Comparison of ENCODE assay signal across 10 cellular contexts in genomic region chr4:54547299-54548097, GRCh38.
DNase-seq lines count a peak whose midpoint lies in the region; ATAC-seq lines count a peak whose summit lies in the region.
"Had no signal": no experiment of that assay in that cellular context is flagged by ENCODE, and none has a peak within 500 bp of the region (broad histone marks: within the 10 kb centered on the region; RNA-seq: fewer than 3 reads in every experiment).

No MANE protein-coding gene starts in this region.

- H3K36me3 ChIP-seq in mucosa of stomach (ENCODE audit: control insufficient read depth, insufficient read depth, low read length), result no peaks in the 10 kb centered on the region
- H3K36me3 ChIP-seq: esophagus muscularis mucosa, neutrophil had no signal

- ATAC-seq in GM19324 (IDR thresholded peaks at IDR 0.05; ENCODE audit: low FRiP score, unreplicated experiment) (peak; percentile 53), HG02852 (IDR thresholded peaks at IDR 0.05; ENCODE audit: unreplicated experiment) (peak; percentile 62), GM18868 (IDR thresholded peaks at IDR 0.05; ENCODE audit: unreplicated experiment) (no peak)

- peak overlapping the region; percentile 53 for H3K9ac ChIP-seq in mucosa of stomach (ENCODE audit: low read length)

- H3K9me3 ChIP-seq in mucosa of stomach (ENCODE audit: control insufficient read depth, low read length), result no peaks in the 10 kb centered on the region
- H3K9me3 ChIP-seq: esophagus muscularis mucosa, neutrophil had no signal

- DNase-seq in NCI-H774 (lab: John Stamatoyannopoulos, UW) (peak; percentile 47), OCI-M1 (lab: John Stamatoyannopoulos, UW) (no peak), SKM-1 treated with dmso at 0.1 percent for 144 hours (lab: John Stamatoyannopoulos, UW; ENCODE audit: unreplicated experiment) (no peak)
- DNase-seq: NCI-H524 treated with DMSO at 0.1 percent for 48 hours had no signal

- H3K27me3 ChIP-seq in mucosa of stomach (ENCODE audit: control insufficient read depth, insufficient read depth, low read length), result no peaks in the 10 kb centered on the region
- H3K27me3 ChIP-seq: esophagus muscularis mucosa, neutrophil had no signal

- H3K4me1 ChIP-seq in mucosa of stomach (ENCODE audit: control insufficient read depth, insufficient read depth, low read length), result peaks cover 41% of the 10 kb centered on the region
- H3K4me1 ChIP-seq: esophagus muscularis mucosa had no signal

- peak overlapping the region; percentile 21 for H3K4me3 ChIP-seq in mucosa of stomach (ENCODE audit: low read length)
- H3K4me3 ChIP-seq: esophagus muscularis mucosa had no signal
